12 cellular contexts compared by ENCODE assay signal in the genomic region with DNA sequence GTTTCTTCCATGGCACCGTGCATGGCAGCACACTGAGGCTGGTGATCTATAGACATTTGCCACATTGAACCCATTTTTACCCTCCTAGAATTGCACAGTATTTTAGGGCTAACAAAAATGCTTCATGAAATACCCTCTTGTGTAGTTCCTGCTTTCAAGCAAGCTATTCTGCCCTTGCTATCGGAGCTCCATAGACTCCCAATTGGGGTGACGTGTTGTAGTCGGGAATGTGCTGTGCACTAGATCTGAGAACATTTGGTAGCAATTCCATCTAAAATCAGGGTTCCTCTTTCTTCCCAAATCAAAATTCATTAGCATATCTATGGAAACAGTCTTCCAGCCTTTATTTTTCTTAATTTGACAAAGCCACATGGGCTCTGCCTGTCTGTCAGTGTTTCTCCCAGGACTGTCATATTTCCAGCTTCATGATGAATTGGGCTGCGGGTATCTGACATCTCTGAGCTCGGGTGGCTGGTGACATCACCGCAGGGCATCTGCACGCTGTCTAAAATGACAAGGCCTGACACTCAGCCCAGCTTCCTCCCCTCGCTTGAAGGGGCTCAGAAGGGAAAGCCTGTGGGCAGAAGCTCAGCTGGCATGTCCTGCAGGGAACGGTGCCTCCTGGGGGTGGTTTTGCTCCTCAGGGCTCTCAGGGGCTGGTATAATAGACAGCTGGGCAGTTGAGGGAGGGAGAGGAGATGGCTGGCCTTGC.
A peak's percentile ranks its signal among the peaks of the same experiment; 100 is the strongest.
DNase-seq lines count a peak whose midpoint lies in the region; ATAC-seq and TF ChIP-seq lines count a peak whose summit lies in the region.
"Had no signal": no experiment of that assay in that cellular context is flagged by ENCODE, and none has a peak within 500 bp of the region (broad histone marks: within the 10 kb centered on the region; RNA-seq: fewer than 3 reads in every experiment).

No MANE protein-coding gene starts in this region.

- ATAC-seq in SK-N-SH treated with all-trans-retinoic acid at 6 μM for 48 hours (peak; percentile 35; the same call in 1 of the 3 replicates), psoas muscle (peak; percentile 92 to 98 (median 94))
- ATAC-seq in effector memory CD8-positive, alpha-beta T cell (replicated peaks) = no peak
- ATAC-seq: GM12878 had no signal

- H3K27ac ChIP-seq in left ventricle myocardium inferior (replicated peaks) (no peak overlapping the region), psoas muscle (peak overlapping the region; percentile 85), coronary artery (no peak overlapping the region)

- no peaks in the 10 kb centered on the region for H3K9me3 ChIP-seq in BE2C
- no peaks in the 10 kb centered on the region for H3K9me3 ChIP-seq in left ventricle myocardium inferior (replicated peaks)
- no peaks in the 10 kb centered on the region for H3K9me3 ChIP-seq in psoas muscle

- no peak overlapping the region for H3K27ac Mint-ChIP-seq in effector memory CD8-positive, alpha-beta T cell

- TF ChIP-seq CTCF in BE2C (IDR thresholded peaks at IDR 0.05; ENCODE audit: low read depth, low read length) (peak; percentile 55), left ventricle myocardium inferior (IDR thresholded peaks at IDR 0.05; ENCODE audit: borderline replicate concordance) (peak; percentile 20), psoas muscle (IDR thresholded peaks at IDR 0.05) (peak; percentile 27), coronary artery (IDR thresholded peaks at IDR 0.05) (no peak)

- H3K27me3 Mint-ChIP-seq in effector memory CD8-positive, alpha-beta T cell = peaks cover 0 to 31% of the 10 kb centered on the region in 2 donors

- H3K4me3 ChIP-seq in BE2C (ENCODE audit: low read depth, low read length) (peak overlapping the region; percentile 22; the same call in 1 of the 2 replicates), left ventricle myocardium inferior (no peak overlapping the region), psoas muscle (peak overlapping the region; percentile 5), coronary artery (no peak overlapping the region)
- H3K4me3 ChIP-seq: GM12878 had no signal

- intact Hi-C loops in left ventricle myocardium inferior (cut with micrococcal nuclease) = no loop called here
- intact Hi-C loops in psoas muscle (cut with DNase I) = loop anchor here in 1 of 2 donors (5.0 to 10.0 kb wide), 2 partner anchors 39 to 284 kb away; no protein-coding TSS in a partner anchor

- H3K4me1 ChIP-seq in BE2C (peaks cover 19% of the 10 kb centered on the region), left ventricle myocardium inferior (no peaks in the 10 kb centered on the region), psoas muscle (peaks cover 10% of the 10 kb centered on the region)

- 30 to 53% (median 34%) methylated on average over 10 of the region's 10 CpGs for WGBS in psoas muscle, 3 donors

- H3K4me3 Mint-ChIP-seq in effector memory CD8-positive, alpha-beta T cell = no peak overlapping the region

- H3K36me3 Mint-ChIP-seq in effector memory CD8-positive, alpha-beta T cell (ENCODE audit: insufficient read depth) = no peaks in the 10 kb centered on the region

- H3K4me1 Mint-ChIP-seq in effector memory CD8-positive, alpha-beta T cell (ENCODE audit: low read depth in 2 of 2) = no peaks in the 10 kb centered on the region

- peaks cover 0 to 5% of the 10 kb centered on the region in 2 donors for H3K9me3 Mint-ChIP-seq in effector memory CD8-positive, alpha-beta T cell

- DNase-seq in BE2C = peak; percentile 94
- DNase-seq in left ventricle myocardium inferior = peak; percentile 26
- peak; percentile 49 to 82 for DNase-seq in psoas muscle
- DNase-seq in effector memory CD8-positive, alpha-beta T cell = no peak
- DNase-seq in NCI-H1105 treated with DMSO at 0.1 percent for 48 hours (lab: John Stamatoyannopoulos, UW) = no peak
- no peak for DNase-seq in medulla oblongata (ENCODE audit: extremely low spot score)
- DNase-seq in coronary artery (ENCODE audit: low spot score) = no peak
- DNase-seq: Calu3, NCI-H1092, NCI-H1694 had no signal

- no peaks in the 10 kb centered on the region for H3K36me3 ChIP-seq in BE2C
- no peaks in the 10 kb centered on the region for H3K36me3 ChIP-seq in left ventricle myocardium inferior
- H3K36me3 ChIP-seq in psoas muscle (ENCODE audit: insufficient read depth in 1 of 2, low read depth in 1 of 2) = no peaks in the 10 kb centered on the region

- no peaks in the 10 kb centered on the region for H3K27me3 ChIP-seq in BE2C
- H3K27me3 ChIP-seq in left ventricle myocardium inferior (ENCODE audit: low read depth) = no peaks in the 10 kb centered on the region
- no peaks in the 10 kb centered on the region for H3K27me3 ChIP-seq in psoas muscle (ENCODE audit: insufficient read depth in 3 of 3, low read length in 2 of 3)

TF ChIP-seq in SK-N-SH treated with all-trans-retinoic acid at 6 μM for 48 hours, 23 proteins besides CTCF, POLR2A, EP300 and RAD21 (continues in another document):
- TF ChIP-seq, protein P1, sequence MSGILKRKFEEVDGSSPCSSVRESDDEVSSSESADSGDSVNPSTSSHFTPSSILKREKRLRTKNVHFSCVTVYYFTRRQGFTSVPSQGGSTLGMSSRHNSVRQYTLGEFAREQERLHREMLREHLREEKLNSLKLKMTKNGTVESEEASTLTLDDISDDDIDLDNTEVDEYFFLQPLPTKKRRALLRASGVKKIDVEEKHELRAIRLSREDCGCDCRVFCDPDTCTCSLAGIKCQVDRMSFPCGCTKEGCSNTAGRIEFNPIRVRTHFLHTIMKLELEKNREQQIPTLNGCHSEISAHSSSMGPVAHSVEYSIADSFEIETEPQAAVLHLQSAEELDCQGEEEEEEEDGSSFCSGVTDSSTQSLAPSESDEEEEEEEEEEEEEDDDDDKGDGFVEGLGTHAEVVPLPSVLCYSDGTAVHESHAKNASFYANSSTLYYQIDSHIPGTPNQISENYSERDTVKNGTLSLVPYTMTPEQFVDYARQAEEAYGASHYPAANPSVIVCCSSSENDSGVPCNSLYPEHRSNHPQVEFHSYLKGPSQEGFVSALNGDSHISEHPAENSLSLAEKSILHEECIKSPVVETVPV (CRISPR knock-in tag; IDR thresholded peaks at IDR 0.05) = 0 out of 2 replicates have a peak, but pooled peaks have one; percentile 23
- no peak for TF ChIP-seq RARB (CRISPR knock-in tag; IDR thresholded peaks at IDR 0.05)
- no peak for TF ChIP-seq CSDC2 (CRISPR knock-in tag; IDR thresholded peaks at IDR 0.05)
- TF ChIP-seq BACH2 (CRISPR knock-in tag; IDR thresholded peaks at IDR 0.05; ENCODE audit: borderline replicate concordance) = no peak
- no peak for TF ChIP-seq GLIS3 (CRISPR knock-in tag; IDR thresholded peaks at IDR 0.05)
- no peak for TF ChIP-seq SNAI2 (CRISPR knock-in tag; IDR thresholded peaks at IDR 0.05)
- no peak for TF ChIP-seq ZC3H10 (CRISPR knock-in tag; IDR thresholded peaks at IDR 0.05)
- TF ChIP-seq PPARA (CRISPR knock-in tag; IDR thresholded peaks at IDR 0.05; ENCODE audit: borderline replicate concordance) = no peak
- TF ChIP-seq ZFP3 (CRISPR knock-in tag; IDR thresholded peaks at IDR 0.05) = peak; percentile 71
- TF ChIP-seq ZFP30 (CRISPR knock-in tag; IDR thresholded peaks at IDR 0.05) = no peak
- no peak for TF ChIP-seq OSR1 (CRISPR knock-in tag; IDR thresholded peaks at IDR 0.05)
- TF ChIP-seq ISL1 (CRISPR knock-in tag; IDR thresholded peaks at IDR 0.05) = peak; percentile 76
- TF ChIP-seq ESRRG (CRISPR knock-in tag; IDR thresholded peaks at IDR 0.05) = no peak
- no peak for TF ChIP-seq ZNF565 (CRISPR knock-in tag; conservative IDR thresholded peaks at IDR 0.05; ENCODE audit: low read depth)
- no peak for TF ChIP-seq ZNF8 (CRISPR knock-in tag; IDR thresholded peaks at IDR 0.05)
- TF ChIP-seq TOX (CRISPR knock-in tag; IDR thresholded peaks at IDR 0.05; ENCODE audit: borderline replicate concordance) = no peak
- peak; percentile 69; the same call in 1 of the 2 replicates for TF ChIP-seq TCF4 (CRISPR knock-in tag; IDR thresholded peaks at IDR 0.05; ENCODE audit: borderline replicate concordance)
- TF ChIP-seq, protein P2, sequence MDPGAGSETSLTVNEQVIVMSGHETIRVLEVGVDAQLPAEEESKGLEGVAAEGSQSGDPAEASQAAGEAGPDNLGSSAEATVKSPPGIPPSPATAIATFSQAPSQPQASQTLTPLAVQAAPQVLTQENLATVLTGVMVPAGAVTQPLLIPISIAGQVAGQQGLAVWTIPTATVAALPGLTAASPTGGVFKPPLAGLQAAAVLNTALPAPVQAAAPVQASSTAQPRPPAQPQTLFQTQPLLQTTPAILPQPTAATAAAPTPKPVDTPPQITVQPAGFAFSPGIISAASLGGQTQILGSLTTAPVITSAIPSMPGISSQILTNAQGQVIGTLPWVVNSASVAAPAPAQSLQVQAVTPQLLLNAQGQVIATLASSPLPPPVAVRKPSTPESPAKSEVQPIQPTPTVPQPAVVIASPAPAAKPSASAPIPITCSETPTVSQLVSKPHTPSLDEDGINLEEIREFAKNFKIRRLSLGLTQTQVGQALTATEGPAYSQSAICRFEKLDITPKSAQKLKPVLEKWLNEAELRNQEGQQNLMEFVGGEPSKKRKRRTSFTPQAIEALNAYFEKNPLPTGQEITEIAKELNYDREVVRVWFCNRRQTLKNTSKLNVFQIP (CRISPR knock-in tag; IDR thresholded peaks at IDR 0.05; ENCODE audit: borderline replicate concordance, low read depth) = no peak
- TF ChIP-seq ARNTL (CRISPR knock-in tag; IDR thresholded peaks at IDR 0.05; ENCODE audit: borderline replicate concordance, low read depth) = no peak
- TF ChIP-seq, protein P3, sequence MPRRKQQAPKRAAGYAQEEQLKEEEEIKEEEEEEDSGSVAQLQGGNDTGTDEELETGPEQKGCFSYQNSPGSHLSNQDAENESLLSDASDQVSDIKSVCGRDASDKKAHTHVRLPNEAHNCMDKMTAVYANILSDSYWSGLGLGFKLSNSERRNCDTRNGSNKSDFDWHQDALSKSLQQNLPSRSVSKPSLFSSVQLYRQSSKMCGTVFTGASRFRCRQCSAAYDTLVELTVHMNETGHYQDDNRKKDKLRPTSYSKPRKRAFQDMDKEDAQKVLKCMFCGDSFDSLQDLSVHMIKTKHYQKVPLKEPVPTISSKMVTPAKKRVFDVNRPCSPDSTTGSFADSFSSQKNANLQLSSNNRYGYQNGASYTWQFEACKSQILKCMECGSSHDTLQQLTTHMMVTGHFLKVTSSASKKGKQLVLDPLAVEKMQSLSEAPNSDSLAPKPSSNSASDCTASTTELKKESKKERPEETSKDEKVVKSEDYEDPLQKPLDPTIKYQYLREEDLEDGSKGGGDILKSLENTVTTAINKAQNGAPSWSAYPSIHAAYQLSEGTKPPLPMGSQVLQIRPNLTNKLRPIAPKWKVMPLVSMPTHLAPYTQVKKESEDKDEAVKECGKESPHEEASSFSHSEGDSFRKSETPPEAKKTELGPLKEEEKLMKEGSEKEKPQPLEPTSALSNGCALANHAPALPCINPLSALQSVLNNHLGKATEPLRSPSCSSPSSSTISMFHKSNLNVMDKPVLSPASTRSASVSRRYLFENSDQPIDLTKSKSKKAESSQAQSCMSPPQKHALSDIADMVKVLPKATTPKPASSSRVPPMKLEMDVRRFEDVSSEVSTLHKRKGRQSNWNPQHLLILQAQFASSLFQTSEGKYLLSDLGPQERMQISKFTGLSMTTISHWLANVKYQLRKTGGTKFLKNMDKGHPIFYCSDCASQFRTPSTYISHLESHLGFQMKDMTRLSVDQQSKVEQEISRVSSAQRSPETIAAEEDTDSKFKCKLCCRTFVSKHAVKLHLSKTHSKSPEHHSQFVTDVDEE (CRISPR knock-in tag; IDR thresholded peaks at IDR 0.05) = peak; percentile 94

Comparison
In these comparisons a context has a peak if more than half of its experiments do, and no peak if none do; other contexts are left out.
1. DNase-seq: peak in BE2C (single experiment), left ventricle myocardium inferior (single experiment) and psoas muscle (2 of 2); none in effector memory CD8-positive, alpha-beta T cell (0 of 3), NCI-H1105 treated with DMSO at 0.1 percent for 48 hours (single experiment), medulla oblongata (single experiment) and coronary artery (single experiment).
2. H3K4me3 ChIP-seq: peak in BE2C (single experiment) and psoas muscle (single experiment); none in left ventricle myocardium inferior (single experiment) and coronary artery (single experiment).